In genomic region chr12:132558861-132559623, GRCh38 we compare ENCODE assay signal across 8 cellular contexts. TPM values are rescaled to one million over a fixed set of nuclear protein-coding genes. Genes with fewer than 3 reads are reported as not detected.
DNase-seq lines count a peak whose midpoint lies in the region; ATAC-seq, FAIRE-seq and TF ChIP-seq lines count a peak whose summit lies in the region.

No MANE protein-coding gene starts in this region.

- no TSS peak for BruUV-seq in HepG2 (replicated peaks; lab: Mats Ljungman, UMichigan)

- DNase-seq in stimulated activated CD4-positive, alpha-beta T cell treated with anti-CD3 and anti-CD28 coated beads, Interleukin-15, amount 100 ng/mL, for 24 hours, result peak; percentile 22
- no peak for DNase-seq in stimulated activated CD4-positive, alpha-beta T cell treated with anti-CD3 and anti-CD28 coated beads, Interleukin-12 subunit alpha, Interleukin-12 subunit beta, amount 100 ng/mL, for 4 hours
- no peak for DNase-seq in activated T-helper 2 cell treated with anti-CD3 and anti-CD28 coated beads, Interferon-gamma antibody, Interleukin-2, Interleukin-4, amounts not matched to agents 10 μg/mL and 5 μg/mL and 100 μg/mL, durations not matched to agents 14 hours and 24 hours and 36 hours (ENCODE audit: low spot score)
- DNase-seq in HepG2 (ENCODE audit: low spot score) (no peak), uterus (no peak), cerebellar nuclear complex (lab: John Stamatoyannopoulos, UW) (no peak), NCI-H2081 treated with DMSO at 0.1 percent for 48 hours (lab: John Stamatoyannopoulos, UW) (no peak)

- H3K4me3 ChIP-seq in HepG2 (replicated peaks in 1 of 3; ENCODE audit: insufficient read depth in 1 of 3, low read depth in 2 of 3, low read length in 3 of 3), result peak overlapping the region; percentile 25 to 76 (median 52); a peak in 3 of 6 replicates
- H3K4me3 ChIP-seq in uterus, result peak overlapping the region; percentile 38 to 81

- H3K36me3 ChIP-seq in HepG2 (replicated peaks in 1 of 2; ENCODE audit: control insufficient read depth in 1 of 2, insufficient read depth in 2 of 2, low read length in 2 of 2) (no peaks in the 10 kb centered on the region), uterus (no peaks in the 10 kb centered on the region)

- in situ Hi-C loops in HepG2 (cut with HindIII; ENCODE audit: extremely low pct_ligation_motif_present, low pct_unique_long_range_greater_than_20kb), result loop anchor here (5.0 kb wide), 1 partner anchor 142 kb away; no protein-coding TSS in a partner anchor

- POLR2A ChIA-PET in HepG2 (lab: Yijun Ruan, JAX), result no interaction called here

- no peak for ATAC-seq in HepG2
- no peak for ATAC-seq in HG02970 (IDR thresholded peaks at IDR 0.05; ENCODE audit: low FRiP score, unreplicated experiment)

- no peak overlapping the region for H2AFZ ChIP-seq in HepG2 (ENCODE audit: low read length)

- H3K4me1 ChIP-seq in HepG2 (ENCODE audit: insufficient read depth, low read length), result peaks cover 33% of the 10 kb centered on the region
- peaks cover 0 to 12% of the 10 kb centered on the region in 2 donors for H3K4me1 ChIP-seq in uterus

- WGBS in HepG2 (ENCODE audit: low lambda C conversion rate), result 84% methylated on average over 38 of the region's 45 CpGs

- no peaks in the 10 kb centered on the region for H3K27me3 ChIP-seq in HepG2 (ENCODE audit: control insufficient read depth in 1 of 2, insufficient read depth in 2 of 2, low read length in 2 of 2)
- no peaks in the 10 kb centered on the region for H3K27me3 ChIP-seq in uterus

- H3K4me1 Mint-ChIP-seq in activated T-helper 2 cell treated with anti-CD3 and anti-CD28 coated beads, Interferon-gamma antibody, Interleukin-2, Interleukin-4, amounts not matched to agents 10 μg/mL and 5 μg/mL and 100 μg/mL, durations not matched to agents 14 hours and 24 hours and 36 hours (ENCODE audit: low read depth), result peaks cover 8% of the 10 kb centered on the region

- no peaks in the 10 kb centered on the region for H3K36me3 Mint-ChIP-seq in activated T-helper 2 cell treated with anti-CD3 and anti-CD28 coated beads, Interferon-gamma antibody, Interleukin-2, Interleukin-4, amounts not matched to agents 10 μg/mL and 5 μg/mL and 100 μg/mL, durations not matched to agents 14 hours and 24 hours and 36 hours (ENCODE audit: low read depth)

- H3K9me3 ChIP-seq in HepG2 (ENCODE audit: low read length), result no peaks in the 10 kb centered on the region
- H3K9me3 ChIP-seq in uterus, result no peaks in the 10 kb centered on the region

- H3K9me3 Mint-ChIP-seq in activated T-helper 2 cell treated with anti-CD3 and anti-CD28 coated beads, Interferon-gamma antibody, Interleukin-2, Interleukin-4, amounts not matched to agents 10 μg/mL and 5 μg/mL and 100 μg/mL, durations not matched to agents 14 hours and 24 hours and 36 hours, result no peaks in the 10 kb centered on the region

- intact Hi-C loops in activated T-helper 2 cell treated with anti-CD3 and anti-CD28 coated beads, Interferon-gamma antibody, Interleukin-2, Interleukin-4, amounts not matched to agents 10 μg/mL and 5 μg/mL and 100 μg/mL, durations not matched to agents 14 hours and 24 hours and 36 hours (cut with micrococcal nuclease), result no loop called here
- intact Hi-C loops in HepG2 (cut with micrococcal nuclease; ENCODE audit: unreplicated experiment) (no loop called here), uterus (cut with DNase I; ENCODE audit: low total_unique reads) (no loop called here)

- FAIRE-seq in HepG2 (lab: Jason Lieb, UNC), result no peak

- TF ChIP-seq POLR2A in HepG2 (IDR thresholded peaks at IDR 0.05; ENCODE audit: insufficient read depth in 1 of 2, low read depth in 2 of 2, low read length in 2 of 2) (no peak), uterus (IDR thresholded peaks at IDR 0.05) (no peak)

- H4K20me1 ChIP-seq in HepG2 (ENCODE audit: insufficient read depth, low read length), result peaks cover 12% of the 10 kb centered on the region; the same call in 1 of the 2 replicates

- no peak overlapping the region for H3K9ac ChIP-seq in HepG2 (ENCODE audit: insufficient read depth, low read depth, low read length)

- peak overlapping the region; percentile 68 for H3K4me2 ChIP-seq in HepG2 (ENCODE audit: low read depth, low read length)

- no peak for TF ChIP-seq RAD21 in HepG2 (CRISPR knock-in tag; IDR thresholded peaks at IDR 0.05)

- no peak for TF ChIP-seq EP300 in HepG2 (IDR thresholded peaks at IDR 0.05; ENCODE audit: low read depth in 2 of 2, low read length in 2 of 2)
- TF ChIP-seq EP300 in HepG2 (CRISPR knock-in tag; IDR thresholded peaks at IDR 0.05; ENCODE audit: borderline replicate concordance), result no peak

- no peak for TF ChIP-seq CTCF in HepG2 (CRISPR knock-in tag; IDR thresholded peaks at IDR 0.05)
- no peak for TF ChIP-seq CTCF in uterus (IDR thresholded peaks at IDR 0.05)

- H3K27ac ChIP-seq in HepG2 (ENCODE audit: extremely low read length, insufficient read depth, low read length) (no peak overlapping the region), uterus (no peak overlapping the region)

- peaks cover 6% of the 10 kb centered on the region for H3K27me3 Mint-ChIP-seq in activated T-helper 2 cell treated with anti-CD3 and anti-CD28 coated beads, Interferon-gamma antibody, Interleukin-2, Interleukin-4, amounts not matched to agents 10 μg/mL and 5 μg/mL and 100 μg/mL, durations not matched to agents 14 hours and 24 hours and 36 hours (ENCODE audit: low read depth)

- CTCF ChIA-PET in HepG2 (lab: Yijun Ruan, JAX; ENCODE audit: low intra/inter-chr PET ratio, low total read pairs), result interaction anchor here (0.8 kb wide), 1 partner anchor 144 kb away, joined by 3 read pairs; no protein-coding TSS in a partner anchor

- peak overlapping the region; percentile 67 for H3K4me3 Mint-ChIP-seq in activated T-helper 2 cell treated with anti-CD3 and anti-CD28 coated beads, Interferon-gamma antibody, Interleukin-2, Interleukin-4, amounts not matched to agents 10 μg/mL and 5 μg/mL and 100 μg/mL, durations not matched to agents 14 hours and 24 hours and 36 hours (ENCODE audit: low read depth)

- no peak overlapping the region for H3K27ac Mint-ChIP-seq in activated T-helper 2 cell treated with anti-CD3 and anti-CD28 coated beads, Interferon-gamma antibody, Interleukin-2, Interleukin-4, amounts not matched to agents 10 μg/mL and 5 μg/mL and 100 μg/mL, durations not matched to agents 14 hours and 24 hours and 36 hours

- H3K79me2 ChIP-seq in HepG2 (ENCODE audit: insufficient read depth, low read length), result peaks cover 7% of the 10 kb centered on the region

RNA-seq across cellular contexts. Expression of gene LRCOL1, which starts 51.3 kb away (rescaled TPM):
- not detected in 2 replicates for total RNA-seq in activated T-helper 2 cell treated with anti-CD3 and anti-CD28 coated beads, Interferon-gamma antibody, Interleukin-2, Interleukin-4, amounts not matched to agents 10 μg/mL and 5 μg/mL and 100 μg/mL, durations not matched to agents 14 hours and 24 hours and 36 hours
- total RNA-seq in HepG2 (2016; rRNA removed; fragmentation: Illumina TruSeq; extraction: Trizol) (not detected in 2 replicates), uterus (1 to 10 TPM in 2 of 4 donors, under 1 TPM in 1, not detected in 1; 0.79 to 7.1 (median 1.5) TPM)
- total RNA-seq in HepG2 (2016; cell fraction: cytosol; rRNA removed; fragmentation: Illumina TruSeq; extraction: Trizol; ENCODE audit: low read depth), result not detected in 2 replicates
- total RNA-seq in HepG2 (2016; cell fraction: insoluble cytoplasmic fraction; rRNA removed; fragmentation: Illumina TruSeq; extraction: Trizol), result not detected in 2 replicates
- not detected in 2 replicates for total RNA-seq in HepG2 (2016; cell fraction: membrane; rRNA removed; fragmentation: Illumina TruSeq; extraction: Trizol)
- total RNA-seq in HepG2 (2016; cell fraction: nucleus; rRNA removed; fragmentation: Illumina TruSeq; extraction: Trizol), result not detected in 2 replicates
- polyA plus RNA-seq in HepG2 (2011; rRNA removed), result 0.14 TPM in 1 of 2 replicates, not detected in the other
- polyA plus RNA-seq in HepG2 (2011; cell fraction: cytosol; rRNA removed), result 0.05 and 0.09 TPM in 2 replicates
- 0.57 TPM in 1 of 2 replicates, not detected in the other for polyA plus RNA-seq in HepG2 (2011; cell fraction: nucleus; rRNA removed)
- polyA plus RNA-seq in HepG2 (2012), result not detected in 2 replicates
- not detected in 2 replicates for polyA plus RNA-seq in HepG2 (2016; cell fraction: cytosol; fragmentation: Illumina TruSeq; extraction: Trizol; ENCODE audit: low read depth)
- not detected in 2 replicates for polyA plus RNA-seq in HepG2 (2016; cell fraction: insoluble cytoplasmic fraction; fragmentation: Illumina TruSeq; extraction: Trizol; ENCODE audit: low read depth)
- polyA plus RNA-seq in HepG2 (2016; cell fraction: membrane; fragmentation: Illumina TruSeq; extraction: Trizol; ENCODE audit: low read depth), result not detected in 2 replicates
- not detected in 2 replicates for polyA plus RNA-seq in HepG2 (2016; cell fraction: nucleus; fragmentation: Illumina TruSeq; extraction: Trizol; ENCODE audit: insufficient read depth, low read depth)
- not detected in 2 replicates for polyA minus RNA-seq in HepG2 (2011; rRNA and poly(A)+ RNA removed; ENCODE audit: low replicate concordance)
- polyA minus RNA-seq in HepG2 (2011; cell fraction: cytosol; rRNA and poly(A)+ RNA removed), result not detected in 2 replicates
- not detected in 2 replicates for polyA minus RNA-seq in HepG2 (2011; cell fraction: nucleus; rRNA and poly(A)+ RNA removed)

RNA-seq across cellular contexts. Expression of gene P2RX2, which starts 59.5 kb away (rescaled TPM):
- not detected in 2 replicates for total RNA-seq in activated T-helper 2 cell treated with anti-CD3 and anti-CD28 coated beads, Interferon-gamma antibody, Interleukin-2, Interleukin-4, amounts not matched to agents 10 μg/mL and 5 μg/mL and 100 μg/mL, durations not matched to agents 14 hours and 24 hours and 36 hours
- total RNA-seq in HepG2 (2016; rRNA removed; fragmentation: Illumina TruSeq; extraction: Trizol) (not detected in 2 replicates), uterus (not detected)
- not detected in 2 replicates for total RNA-seq in HepG2 (2016; cell fraction: cytosol; rRNA removed; fragmentation: Illumina TruSeq; extraction: Trizol; ENCODE audit: low read depth)
- total RNA-seq in HepG2 (2016; cell fraction: insoluble cytoplasmic fraction; rRNA removed; fragmentation: Illumina TruSeq; extraction: Trizol), result not detected in 2 replicates
- not detected in 2 replicates for total RNA-seq in HepG2 (2016; cell fraction: membrane; rRNA removed; fragmentation: Illumina TruSeq; extraction: Trizol)
- total RNA-seq in HepG2 (2016; cell fraction: nucleus; rRNA removed; fragmentation: Illumina TruSeq; extraction: Trizol), result not detected in 2 replicates
- not detected in 2 replicates for polyA plus RNA-seq in HepG2 (2011; rRNA removed)
- not detected in 2 replicates for polyA plus RNA-seq in HepG2 (2011; cell fraction: cytosol; rRNA removed)
- not detected in 2 replicates for polyA plus RNA-seq in HepG2 (2011; cell fraction: nucleus; rRNA removed)
- polyA plus RNA-seq in HepG2 (2012), result not detected in 2 replicates
- polyA plus RNA-seq in HepG2 (2016; cell fraction: cytosol; fragmentation: Illumina TruSeq; extraction: Trizol; ENCODE audit: low read depth), result not detected in 2 replicates
- not detected in 2 replicates for polyA plus RNA-seq in HepG2 (2016; cell fraction: insoluble cytoplasmic fraction; fragmentation: Illumina TruSeq; extraction: Trizol; ENCODE audit: low read depth)
- not detected in 2 replicates for polyA plus RNA-seq in HepG2 (2016; cell fraction: membrane; fragmentation: Illumina TruSeq; extraction: Trizol; ENCODE audit: low read depth)
- not detected in 2 replicates for polyA plus RNA-seq in HepG2 (2016; cell fraction: nucleus; fragmentation: Illumina TruSeq; extraction: Trizol; ENCODE audit: insufficient read depth, low read depth)
- not detected in 2 replicates for polyA minus RNA-seq in HepG2 (2011; rRNA and poly(A)+ RNA removed; ENCODE audit: low replicate concordance)
- not detected in 2 replicates for polyA minus RNA-seq in HepG2 (2011; cell fraction: cytosol; rRNA and poly(A)+ RNA removed)
- not detected in 2 replicates for polyA minus RNA-seq in HepG2 (2011; cell fraction: nucleus; rRNA and poly(A)+ RNA removed)
